ENCODE assay signal across 16 cellular contexts in genomic region chr21:38494688-38495087, GRCh38. TPM values are rescaled to one million over a fixed set of nuclear protein-coding genes. Genes with fewer than 3 reads are reported as not detected.
DNase-seq lines count a peak whose midpoint lies in the region; ATAC-seq and TF ChIP-seq lines count a peak whose summit lies in the region.
"Had no signal": no experiment of that assay in that cellular context is flagged by ENCODE, and none has a peak within 500 bp of the region (broad histone marks: within the 10 kb centered on the region; RNA-seq: fewer than 3 reads in every experiment).

No MANE protein-coding gene starts in this region.

- WGBS in lung, 2 donors = 10 to 20% methylated on average over 6 of the region's 6 CpGs
- WGBS in thyroid gland, 2 donors = 21 to 33% methylated on average over 6 of the region's 6 CpGs

- peaks cover 19% of the 10 kb centered on the region for H4K20me1 ChIP-seq in Loucy (ENCODE audit: insufficient read depth, low read length, poor library complexity, severe bottlenecking)

- H3K36me3 ChIP-seq in Loucy (ENCODE audit: insufficient read depth, low read length) = peaks cover 32% of the 10 kb centered on the region
- no peaks in the 10 kb centered on the region for H3K36me3 ChIP-seq in lung (ENCODE audit: control insufficient read depth in 2 of 2, insufficient read depth in 2 of 2, low read length in 2 of 2)
- no peaks in the 10 kb centered on the region for H3K36me3 ChIP-seq in thyroid gland

- H3K9me3 Mint-ChIP-seq in chondrocyte (ENCODE audit: low read depth) = no peaks in the 10 kb centered on the region
- H3K9me3 Mint-ChIP-seq: T-helper 2 cell treated with Interferon-gamma antibody and Interleukin-4, amounts not matched to agents 5 μg/mL and 100 μg/mL, for 36 hours had no signal

- peak overlapping the region; percentile 91 for H3K4me2 ChIP-seq in Loucy (ENCODE audit: low read depth, low read length, poor library complexity, severe bottlenecking)

- no peak overlapping the region for H2AFZ ChIP-seq in Loucy (ENCODE audit: low read length)

- peak overlapping the region; percentile 96 for H3K4me3 ChIP-seq in Loucy (ENCODE audit: low read length, poor library complexity, severe bottlenecking)
- H3K4me3 ChIP-seq in lung = peak overlapping the region; percentile 27
- H3K4me3 ChIP-seq in thyroid gland (replicated peaks in 1 of 3) = peak overlapping the region in 1 of 3 donors; percentile 15

- no peak; the same call in 1 of the 2 replicates for TF ChIP-seq CTCF in Loucy (conservative IDR thresholded peaks at IDR 0.05; ENCODE audit: low read length)
- peak; percentile 46 for TF ChIP-seq CTCF in chondrocyte (IDR thresholded peaks at IDR 0.05)
- no peak for TF ChIP-seq CTCF in lung (IDR thresholded peaks at IDR 0.05; ENCODE audit: control extremely low read depth, extremely low read depth)
- TF ChIP-seq CTCF in thyroid gland (IDR thresholded peaks at IDR 0.05) = no peak

- H3K9ac ChIP-seq in Loucy (ENCODE audit: low read depth, low read length, poor library complexity, severe bottlenecking) = peak overlapping the region; percentile 100

- TF ChIP-seq POLR2A in thyroid gland (IDR thresholded peaks at IDR 0.05) = no peak

- H3K4me3 Mint-ChIP-seq in chondrocyte (ENCODE audit: unreplicated experiment) = peak overlapping the region; percentile 29
- H3K4me3 Mint-ChIP-seq: activated naive CD8-positive, alpha-beta T cell; T-helper 2 cell treated with Interferon-gamma antibody and Interleukin-4, amounts not matched to agents 5 μg/mL and 100 μg/mL, for 36 hours had no signal

- H3K27ac Mint-ChIP-seq in chondrocyte (ENCODE audit: unreplicated experiment) = peak overlapping the region; percentile 64
- H3K27ac Mint-ChIP-seq: activated naive CD8-positive, alpha-beta T cell; T-helper 2 cell treated with Interferon-gamma antibody and Interleukin-4, amounts not matched to agents 5 μg/mL and 100 μg/mL, for 36 hours had no signal

- no peaks in the 10 kb centered on the region for H3K27me3 Mint-ChIP-seq in chondrocyte (ENCODE audit: low read depth)

- peaks cover 100% of the 10 kb centered on the region for H3K79me2 ChIP-seq in Loucy (ENCODE audit: insufficient read depth, low read length)

- peaks cover 87% of the 10 kb centered on the region for H3K4me1 Mint-ChIP-seq in chondrocyte (ENCODE audit: low read depth)

- intact Hi-C loops in thyroid gland (cut with DNase I) = no loop called here

- H3F3A ChIP-seq in Loucy (ENCODE audit: low read depth) = peaks cover 7% of the 10 kb centered on the region

- H3K36me3 Mint-ChIP-seq in chondrocyte (ENCODE audit: low read depth) = peaks cover 3% of the 10 kb centered on the region
- H3K36me3 Mint-ChIP-seq: activated naive CD8-positive, alpha-beta T cell had no signal

- ATAC-seq in lung (ENCODE audit: insufficient read depth, low FRiP score) (no peak), GM18868 (IDR thresholded peaks at IDR 0.05; ENCODE audit: unreplicated experiment) (no peak), GM19328 (IDR thresholded peaks at IDR 0.05; ENCODE audit: unreplicated experiment) (no peak)
- ATAC-seq: PC-3 had no signal

- H3K9me2 ChIP-seq in Loucy (replicated peaks; ENCODE audit: low read depth, low read length) = no peaks in the 10 kb centered on the region

- H3K4me1 ChIP-seq in Loucy (ENCODE audit: insufficient read depth, low read length, poor library complexity, severe bottlenecking) = peaks cover 63% of the 10 kb centered on the region
- no peaks in the 10 kb centered on the region for H3K4me1 ChIP-seq in lung (ENCODE audit: control insufficient read depth in 2 of 2, insufficient read depth in 2 of 2, low read length in 2 of 2)
- peaks cover 0 to 5% of the 10 kb centered on the region in 2 donors for H3K4me1 ChIP-seq in thyroid gland

- H3K9me3 ChIP-seq in Loucy (ENCODE audit: insufficient read depth, low read depth, low read length) (no peaks in the 10 kb centered on the region), lung (ENCODE audit: control insufficient read depth in 2 of 2, insufficient read depth in 1 of 2, low read length in 1 of 2) (no peaks in the 10 kb centered on the region), thyroid gland (no peaks in the 10 kb centered on the region)

- peaks cover 7% of the 10 kb centered on the region for H3K27me3 ChIP-seq in Loucy (ENCODE audit: insufficient read depth, low read length, poor library complexity, severe bottlenecking)
- no peaks in the 10 kb centered on the region for H3K27me3 ChIP-seq in lung (ENCODE audit: control insufficient read depth, insufficient read depth)
- no peaks in the 10 kb centered on the region for H3K27me3 ChIP-seq in thyroid gland

- H3K27ac ChIP-seq in lung (ENCODE audit: low read depth in 1 of 2, low read length in 1 of 2) = peak overlapping the region; percentile 37 to 54
- H3K27ac ChIP-seq in thyroid gland = peak overlapping the region in 1 of 3 donors; percentile 85

- DNase-seq in chondrocyte (ENCODE audit: low spot score) (no peak), lung (ENCODE audit: low spot score) (no peak), thyroid gland (peak; percentile 36 to 51), NCI-H2081 treated with DMSO at 0.1 percent for 48 hours (lab: John Stamatoyannopoulos, UW) (no peak)
- DNase-seq: COR-L47, foreskin fibroblast, mesendoderm, MM.1S, NCI-H345, PC-3, retina had no signal

RNA-seq across cellular contexts. Expression of gene ERG, which starts 3.6 kb away (rescaled TPM):
- total RNA-seq in chondrocyte (33.4 to 39.8 TPM (median 34.8 TPM) in 3 replicates), lung (10 to 100 TPM; 26.1 to 30.3 TPM), thyroid gland (10 to 100 TPM in 3 of 4 donors, 1 to 10 TPM in 1; 9.9 to 25.1 (median 18.2) TPM)
- 10 to 100 TPM in 1 of 2 donors, 1 to 10 TPM in 1; 8.6 to 15.9 TPM for polyA plus RNA-seq in lung
- total RNA-seq: PC-3 had no signal

Comparison
In these comparisons a context has a peak if more than half of its experiments do, and no peak if none do; other contexts are left out.
1. DNase-seq: peak in thyroid gland (2 of 2); none in chondrocyte (single experiment), lung (single experiment) and NCI-H2081 treated with DMSO at 0.1 percent for 48 hours (single experiment).